8 cellular contexts compared by ENCODE assay signal in genomic region chr22:26483439-26484359, GRCh38. TPM values are rescaled to one million over a fixed set of nuclear protein-coding genes. Genes with fewer than 3 reads are reported as not detected.
DNase-seq lines count a peak whose midpoint lies in the region; ATAC-seq, FAIRE-seq and TF ChIP-seq lines count a peak whose summit lies in the region.

HPS4 (minus strand) TSS chr22:26483783; CDS start chr22:26481762, 2,021 bp downstream.
SRRD (plus strand) TSS chr22:26483877; CDS start chr22:26483891, 14 bp downstream.

- H3K27me3 ChIP-seq in NT2/D1 (ENCODE audit: insufficient read depth, insufficient read length) (no peaks in the 10 kb centered on the region), endothelial cell of umbilical vein (ENCODE audit: control insufficient read depth in 2 of 2, insufficient read depth in 2 of 2, low read length in 2 of 2) (no peaks in the 10 kb centered on the region)

- BruUV-seq in endothelial cell of umbilical vein (replicated peaks; lab: Mats Ljungman, UMichigan), result TSS peak; percentile 58

- H3K4me2 ChIP-seq in endothelial cell of umbilical vein (ENCODE audit: insufficient read depth, low read length), result peak within 1 kb of the TSS; percentile 92

- no peaks in the 10 kb centered on the region for H3K9me1 ChIP-seq in endothelial cell of umbilical vein (replicated peaks; ENCODE audit: control insufficient read depth, extremely low read depth, insufficient read depth, low read length)

- DNase-seq in COLO668 (lab: John Stamatoyannopoulos, UW; ENCODE audit: unreplicated experiment), result peak; percentile 97
- peak; percentile 76 for DNase-seq in HTR-8/SVneo (ENCODE audit: insufficient read length, low spot score)
- DNase-seq in NT2/D1 (ENCODE audit: low read depth, low spot score), result peak; percentile 81
- peak; percentile 76 for DNase-seq in activated CD8-positive, alpha-beta memory T cell treated with anti-CD3 and anti-CD28 coated beads, Interleukin-2, amount 50 U/mL, for 24 hours (ENCODE audit: extremely low read depth)
- peak; percentile 89 for DNase-seq in endothelial cell of umbilical vein (ENCODE audit: low read depth, low spot score)
- peak; percentile 92 for DNase-seq in midbrain (lab: John Stamatoyannopoulos, UW)
- peak; percentile 87 for DNase-seq in stimulated activated CD8-positive, alpha-beta memory T cell treated with anti-CD3 and anti-CD28 coated beads, Interleukin-2, amount 100 ng/mL, for 1 hour (ENCODE audit: low read depth in 2 of 2)

- CTCF ChIA-PET in endothelial cell of umbilical vein (lab: Charles Lee), result interaction anchor here (1.0 to 2.0 kb wide), 6 partner anchors 12 to 119 kb away, joined by 3 to 10 read pairs (median 4); no protein-coding TSS in a partner anchor

- no peaks in the 10 kb centered on the region for H4K20me1 ChIP-seq in endothelial cell of umbilical vein (replicated peaks; ENCODE audit: control insufficient read depth, extremely low read depth, insufficient read depth, low read length)

- peak; percentile 34 for ATAC-seq in GM21367 (IDR thresholded peaks at IDR 0.05; ENCODE audit: unreplicated experiment)

- peak within 1 kb of the TSS; percentile 71 for H2AFZ ChIP-seq in endothelial cell of umbilical vein (ENCODE audit: low read depth, low read length)

- dilution Hi-C loops in endothelial cell of umbilical vein (cut with MboI; ENCODE audit: extremely low pct_ligation_motif_present, low sequenced_read_pairs), result no loop called here

- POLR2A ChIA-PET in endothelial cell of umbilical vein (lab: Charles Lee), result interaction anchor here (0.5 to 1.9 kb wide), 4 partner anchors 17 to 120 kb away, joined by 3 to 13 read pairs (median 4); partner anchors contain the start of gene TFIP11

- peak; percentile 83 for TF ChIP-seq POLR2A in endothelial cell of umbilical vein (IDR thresholded peaks at IDR 0.05; ENCODE audit: low read depth, low read length)

- H3K4me1 ChIP-seq in NT2/D1 (ENCODE audit: insufficient read depth, insufficient read length) (no peaks in the 10 kb centered on the region), endothelial cell of umbilical vein (ENCODE audit: control insufficient read depth, extremely low read depth, insufficient read depth, low read length) (peaks cover 23% of the 10 kb centered on the region)

- intact Hi-C loops in endothelial cell of umbilical vein (cut with micrococcal nuclease), result no loop called here

- H3K9ac ChIP-seq in NT2/D1 (ENCODE audit: insufficient read length, low read depth) (peak within 1 kb of the TSS; percentile 90), endothelial cell of umbilical vein (replicated peaks; ENCODE audit: extremely low read depth, insufficient read depth, low read length) (peak within 1 kb of the TSS; percentile 98)

- H3K79me2 ChIP-seq in endothelial cell of umbilical vein (ENCODE audit: control insufficient read depth, insufficient read depth, low read length), result peaks cover 49% of the 10 kb centered on the region

- H3K27ac ChIP-seq in endothelial cell of umbilical vein (ENCODE audit: insufficient read depth, low read depth, low read length), result peak within 1 kb of the TSS; percentile 86

- FAIRE-seq in HTR-8/SVneo (lab: Jason Lieb, UNC) (no peak), endothelial cell of umbilical vein (lab: Jason Lieb, UNC) (peak; percentile 79)

- TF ChIP-seq CTCF in endothelial cell of umbilical vein (IDR thresholded peaks at IDR 0.05; ENCODE audit: extremely low read depth in 1 of 2, insufficient read depth in 1 of 2, low read depth in 1 of 2, low read length in 2 of 2), result no peak

- H3K9me3 ChIP-seq in NT2/D1 (ENCODE audit: insufficient read depth, low read length), result no peaks in the 10 kb centered on the region
- no peaks in the 10 kb centered on the region for H3K9me3 ChIP-seq in endothelial cell of umbilical vein (replicated peaks; ENCODE audit: control insufficient read depth, insufficient read depth, low read length)

- peaks cover 55% of the 10 kb centered on the region for H3K36me3 ChIP-seq in NT2/D1 (ENCODE audit: insufficient read depth, insufficient read length, low read length)
- peaks cover 5% of the 10 kb centered on the region in 2 experiments for H3K36me3 ChIP-seq in endothelial cell of umbilical vein (ENCODE audit: control insufficient read depth in 2 of 2, extremely low read depth in 1 of 2, insufficient read depth in 2 of 2, low read length in 2 of 2)

- H3K4me3 ChIP-seq in NT2/D1 (ENCODE audit: insufficient read length, low read depth) (peak within 1 kb of the TSS; percentile 90), endothelial cell of umbilical vein (replicated peaks in 1 of 3; ENCODE audit: insufficient read depth in 1 of 3, low read depth in 1 of 3, low read length in 3 of 3) (peak within 1 kb of the TSS; percentile 80 to 97 (median 92))

TF ChIP-seq in endothelial cell of umbilical vein, 7 proteins besides CTCF, POLR2A, EP300 and RAD21:
- TF ChIP-seq MAX (IDR thresholded peaks at IDR 0.05; ENCODE audit: insufficient read depth, insufficient read length), result peak; percentile 60
- TF ChIP-seq EZH2 (IDR thresholded peaks at IDR 0.05; ENCODE audit: borderline replicate concordance, low read depth, low read length, severe bottlenecking), result no peak
- peak; percentile 82 for TF ChIP-seq POLR2AphosphoS5 (IDR thresholded peaks at IDR 0.05; ENCODE audit: insufficient read depth, low read depth, low read length)
- peak; percentile 22 for TF ChIP-seq JUN (IDR thresholded peaks at IDR 0.05; ENCODE audit: borderline replicate concordance, insufficient read depth, insufficient read length, low read depth)

RNA-seq across cellular contexts. Expression of gene HPS4, which starts in this region (rescaled TPM):
- total RNA-seq in endothelial cell of umbilical vein, result 29.7 and 34.9 TPM in 2 replicates
- polyA plus RNA-seq in endothelial cell of umbilical vein, result 25.8 and 28.4 TPM in 2 replicates
- polyA plus RNA-seq in endothelial cell of umbilical vein (2011; cell fraction: cytosol; rRNA removed), result 22.0 and 26.5 TPM in 2 replicates
- 122 and 129 TPM in 2 replicates for polyA plus RNA-seq in endothelial cell of umbilical vein (2011; cell fraction: nucleus; rRNA removed)
- 15.7 and 18.9 TPM in 2 replicates for polyA plus RNA-seq in endothelial cell of umbilical vein (2012)
- 34.4 and 39.2 TPM in 2 replicates for polyA minus RNA-seq in endothelial cell of umbilical vein
- 9.0 TPM for polyA minus RNA-seq in endothelial cell of umbilical vein (2011; cell fraction: cytosol; rRNA and poly(A)+ RNA removed)
- polyA minus RNA-seq in endothelial cell of umbilical vein (2011; cell fraction: nucleus; rRNA and poly(A)+ RNA removed), result 42.7 and 59.2 TPM in 2 replicates

RNA-seq across cellular contexts. Expression of gene SRRD, which starts in this region (rescaled TPM):
- 24.2 and 28.5 TPM in 2 replicates for total RNA-seq in endothelial cell of umbilical vein
- 21.4 and 23.4 TPM in 2 replicates for polyA plus RNA-seq in endothelial cell of umbilical vein
- polyA plus RNA-seq in endothelial cell of umbilical vein (2011; cell fraction: cytosol; rRNA removed), result 27.3 and 34.9 TPM in 2 replicates
- 20.3 and 27.4 TPM in 2 replicates for polyA plus RNA-seq in endothelial cell of umbilical vein (2011; cell fraction: nucleus; rRNA removed)
- 25.5 and 32.5 TPM in 2 replicates for polyA plus RNA-seq in endothelial cell of umbilical vein (2012)
- 23.4 and 38.2 TPM in 2 replicates for polyA minus RNA-seq in endothelial cell of umbilical vein
- polyA minus RNA-seq in endothelial cell of umbilical vein (2011; cell fraction: cytosol; rRNA and poly(A)+ RNA removed), result 4.9 TPM
- 9.4 and 9.9 TPM in 2 replicates for polyA minus RNA-seq in endothelial cell of umbilical vein (2011; cell fraction: nucleus; rRNA and poly(A)+ RNA removed)

Comparison
In these comparisons a context has a peak if more than half of its experiments do, and no peak if none do; other contexts are left out.
1. Peak in every context shown above with its lines: DNase-seq, ATAC-seq, H3K4me3 ChIP-seq and H3K27ac ChIP-seq.